ENCODE assay signal across 1 cellular context in the genomic region with DNA sequence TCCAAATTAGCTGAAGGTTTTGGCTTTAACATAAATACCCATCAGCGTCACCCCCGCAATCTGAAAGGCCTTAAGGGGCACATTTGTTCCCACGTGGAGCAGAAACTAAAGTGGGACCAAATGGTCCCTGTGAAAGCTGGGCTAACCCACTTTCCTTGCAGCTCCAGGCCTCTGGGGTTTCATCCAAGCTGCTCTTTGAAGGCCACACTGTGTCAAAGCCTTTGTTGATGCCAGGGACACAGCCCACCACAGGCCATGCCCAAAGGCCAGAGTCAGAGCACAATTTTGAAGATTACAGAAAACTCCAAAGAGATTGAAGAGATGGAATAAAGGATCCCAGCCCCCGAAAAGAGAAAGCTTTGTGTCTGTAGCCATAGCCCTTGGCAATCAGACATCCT.
TF ChIP-seq lines count a peak whose summit lies in the region.

No MANE protein-coding gene starts in this region.

TF ChIP-seq in K562, 482 proteins besides CTCF, POLR2A, EP300 and RAD21:
- TF ChIP-seq TEAD2 (tag; IDR thresholded peaks at IDR 0.05): no peak
- TF ChIP-seq HDAC6 (IDR thresholded peaks at IDR 0.05; ENCODE audit: low read depth, low read length): no peak
- TF ChIP-seq KLF13 (tag; IDR thresholded peaks at IDR 0.05; ENCODE audit: borderline replicate concordance, low read depth): no peak
- TF ChIP-seq PML (IDR thresholded peaks at IDR 0.05; ENCODE audit: low read length): no peak
- TF ChIP-seq ZNF384 (IDR thresholded peaks at IDR 0.05; ENCODE audit: low read depth, low read length): no peak
- TF ChIP-seq NFE2L1 (tag; IDR thresholded peaks at IDR 0.05; ENCODE audit: borderline replicate concordance, low read depth): no peak
- no peak for TF ChIP-seq JUND (IDR thresholded peaks at IDR 0.05; ENCODE audit: borderline replicate concordance, low read depth, low read length)
- no peak for TF ChIP-seq JUND (tag; IDR thresholded peaks at IDR 0.05; ENCODE audit: borderline replicate concordance, low read depth, low read length)
- TF ChIP-seq ARID3B (CRISPR knock-in tag; IDR thresholded peaks at IDR 0.05; ENCODE audit: borderline replicate concordance): no peak
- TF ChIP-seq HMGN3 (IDR thresholded peaks at IDR 0.05; ENCODE audit: borderline replicate concordance, extremely low read depth, insufficient read length, low read depth, low read length): no peak
- TF ChIP-seq TEAD1 (CRISPR knock-in tag; IDR thresholded peaks at IDR 0.05): no peak
- TF ChIP-seq DDX20 (tag; IDR thresholded peaks at IDR 0.05; ENCODE audit: low read depth): no peak
